Comparison of ENCODE assay signal across 8 cellular contexts in genomic region chr3:49785565-49786356, GRCh38. TPM values are rescaled to one million over a fixed set of nuclear protein-coding genes. Genes with fewer than 3 reads are reported as not detected.
A peak's percentile ranks its signal among the peaks of the same experiment; 100 is the strongest.
DNase-seq lines count a peak whose midpoint lies in the region; ATAC-seq, FAIRE-seq and TF ChIP-seq lines count a peak whose summit lies in the region.

No MANE protein-coding gene starts in this region.

- H3K36me3 Mint-ChIP-seq in activated naive CD4-positive, alpha-beta T cell treated with anti-CD3 and anti-CD28 coated beads, Interleukin-2, amount 50 U/mL, for 72 hours = peaks cover 6 to 7% of the 10 kb centered on the region in 2 donors

- intact Hi-C loops in heart right ventricle (cut with DNase I) = loop anchor here in 2 of 10 donors (5.0 kb wide), 2 partner anchors 63 to 142 kb away; partner anchors contain the start of genes GMPPB (in 1 of the 2) and MON1A (in 1 of the 2)
- intact Hi-C loops in prostate gland (cut with DNase I) = loop anchor here (5.0 kb wide), 1 partner anchor 63 kb away; the partner anchor contains the start of gene GMPPB

- TF ChIP-seq POLR2A in H54 (IDR thresholded peaks at IDR 0.05; ENCODE audit: low read depth, low read length) (no peak), prostate gland (IDR thresholded peaks at IDR 0.05) (no peak)

- H3K9me3 Mint-ChIP-seq in activated naive CD4-positive, alpha-beta T cell treated with anti-CD3 and anti-CD28 coated beads, Interleukin-2, amount 50 U/mL, for 72 hours = no peaks in the 10 kb centered on the region

- peak overlapping the region; percentile 93 to 96 for H3K27ac Mint-ChIP-seq in activated naive CD4-positive, alpha-beta T cell treated with anti-CD3 and anti-CD28 coated beads, Interleukin-2, amount 50 U/mL, for 72 hours

- 2% methylated on average over 50 of the region's 50 CpGs for WGBS in heart right ventricle, 2 donors
- WGBS in prostate gland = 1% methylated on average over 36 of the region's 50 CpGs

- peak overlapping the region; percentile 69 for H3K27ac ChIP-seq in KOPT-K1 (ENCODE audit: low read depth, low read length, poor library complexity, severe bottlenecking)
- H3K27ac ChIP-seq in heart right ventricle = peak overlapping the region; percentile 81 to 99 (median 94)
- H3K27ac ChIP-seq in prostate gland = peak overlapping the region; percentile 96 to 98

- no peak for TF ChIP-seq CTCF in heart right ventricle (IDR thresholded peaks at IDR 0.05)
- TF ChIP-seq CTCF in prostate gland (IDR thresholded peaks at IDR 0.05) = no peak

- H3K27me3 ChIP-seq in heart right ventricle (no peaks in the 10 kb centered on the region), prostate gland (replicated peaks; ENCODE audit: insufficient read depth) (no peaks in the 10 kb centered on the region)

- ATAC-seq in activated naive CD4-positive, alpha-beta T cell treated with anti-CD3 and anti-CD28 coated beads, Interleukin-2, amount 50 U/mL, for 72 hours = peak; percentile 38 to 44
- ATAC-seq in heart right ventricle = peak; percentile 8 to 81 (median 32)

- H3K9me3 ChIP-seq in KOPT-K1 (ENCODE audit: insufficient read depth, low read length, poor library complexity, severe bottlenecking) (no peaks in the 10 kb centered on the region), heart right ventricle (no peaks in the 10 kb centered on the region), prostate gland (no peaks in the 10 kb centered on the region)

- H3K4me1 ChIP-seq in heart right ventricle (peaks cover 4 to 66% (median 29%) of the 10 kb centered on the region in 9 donors), prostate gland (replicated peaks) (peaks cover 4% of the 10 kb centered on the region)

- H3K36me3 ChIP-seq in KOPT-K1 (ENCODE audit: insufficient read depth, low read length) (peaks cover 40% of the 10 kb centered on the region), heart right ventricle (peaks cover 0 to 40% (median 0%) of the 10 kb centered on the region in 9 donors), prostate gland (no peaks in the 10 kb centered on the region)

- DNase-seq in NCI-H146 (lab: John Stamatoyannopoulos, UW) (peak; percentile 33), NCI-H146 treated with DMSO at 0.1 percent for 48 hours (lab: John Stamatoyannopoulos, UW; ENCODE audit: unreplicated experiment) (no peak), H54 (ENCODE audit: insufficient read length, low spot score) (peak; percentile 60), heart right ventricle (peak in 1 of 2 donors; percentile 27), prostate gland (ENCODE audit: low spot score) (peak; percentile 15), COR-L47 (lab: John Stamatoyannopoulos, UW) (no peak)
- DNase-seq in activated naive CD4-positive, alpha-beta T cell treated with anti-CD3 and anti-CD28 coated beads, Interleukin-2, amount 50 U/mL, for 72 hours (ENCODE audit: low spot score in 2 of 2) = no peak

- H3K4me3 ChIP-seq in heart right ventricle (peak overlapping the region; percentile 66 to 100 (median 94)), prostate gland (peak overlapping the region; percentile 89 to 90)

- no peak for FAIRE-seq in H54 (lab: Jason Lieb, UNC)

RNA-seq across cellular contexts. Expression of gene IP6K1, which starts 0.6 kb away (rescaled TPM):
- total RNA-seq in activated naive CD4-positive, alpha-beta T cell treated with anti-CD3 and anti-CD28 coated beads, Interleukin-2, amount 50 U/mL, for 72 hours = 10 to 100 TPM; 26.2 to 26.9 TPM
- 10 to 100 TPM; 13.7 to 24.4 (median 16.6) TPM for total RNA-seq in heart right ventricle
- 10 to 100 TPM in 1 of 2 donors, 1 to 10 TPM in 1; 9.0 to 12.3 TPM for polyA plus RNA-seq in heart right ventricle
- total RNA-seq in prostate gland = 100 to 1,000 TPM in 1 of 2 donors, 10 to 100 TPM in 1; 46.5 to 119 TPM

RNA-seq across cellular contexts. Expression of gene CDHR4, which starts 13.9 kb away (rescaled TPM):
- total RNA-seq in activated naive CD4-positive, alpha-beta T cell treated with anti-CD3 and anti-CD28 coated beads, Interleukin-2, amount 50 U/mL, for 72 hours = under 1 TPM; 0.25 to 0.32 TPM
- total RNA-seq in heart right ventricle = not detected
- polyA plus RNA-seq in heart right ventricle = under 1 TPM; 0.01 to 0.80 TPM
- total RNA-seq in prostate gland = not detected

RNA-seq across cellular contexts. Expression of gene INKA1, which starts 17.3 kb away (rescaled TPM):
- total RNA-seq in activated naive CD4-positive, alpha-beta T cell treated with anti-CD3 and anti-CD28 coated beads, Interleukin-2, amount 50 U/mL, for 72 hours = under 1 TPM; 0.30 to 0.49 TPM
- 1 to 10 TPM; 1.8 to 5.7 (median 2.5) TPM for total RNA-seq in heart right ventricle
- 1 to 10 TPM; 4.2 to 8.6 TPM for polyA plus RNA-seq in heart right ventricle
- total RNA-seq in prostate gland = 1 to 10 TPM; 4.0 to 8.1 TPM

RNA-seq across cellular contexts. Expression of gene UBA7, which starts 28.0 kb away (rescaled TPM):
- 100 to 1,000 TPM; 101 to 133 TPM for total RNA-seq in activated naive CD4-positive, alpha-beta T cell treated with anti-CD3 and anti-CD28 coated beads, Interleukin-2, amount 50 U/mL, for 72 hours
- total RNA-seq in heart right ventricle (10 to 100 TPM; 13.1 to 47.0 (median 22.0) TPM), prostate gland (10 to 100 TPM; 50.5 to 96.9 TPM)
- 10 to 100 TPM; 12.0 to 57.6 TPM for polyA plus RNA-seq in heart right ventricle

Comparison
In these comparisons a context has a peak if more than half of its experiments do, and no peak if none do; other contexts are left out.
1. DNase-seq: peak in NCI-H146 (single experiment), H54 (single experiment) and prostate gland (single experiment); none in NCI-H146 treated with DMSO at 0.1 percent for 48 hours (single experiment), activated naive CD4-positive, alpha-beta T cell treated with anti-CD3 and anti-CD28 coated beads, Interleukin-2, amount 50 U/mL, for 72 hours (0 of 2) and COR-L47 (single experiment).
2. Peak in every context shown above with its lines, with median percentiles within 50 percentile points of each other: H3K27ac ChIP-seq.